9 cellular contexts compared by ENCODE assay signal in genomic region chr12:53324113-53324778, GRCh38. TPM values are rescaled to one million over a fixed set of nuclear protein-coding genes. Genes with fewer than 3 reads are reported as not detected.
A peak's percentile ranks its signal among the peaks of the same experiment; 100 is the strongest.
DNase-seq lines count a peak whose midpoint lies in the region; ATAC-seq and TF ChIP-seq lines count a peak whose summit lies in the region.
"Had no signal": no experiment of that assay in that cellular context is flagged by ENCODE, and none has a peak within 500 bp of the region (broad histone marks: within the 10 kb centered on the region; RNA-seq: fewer than 3 reads in every experiment).

No MANE protein-coding gene starts in this region.

- DNase-seq in colonic mucosa = peak; percentile 38
- DNase-seq in mucosa of descending colon = peak in 2 of 3 donors; percentile 44 to 52
- no peak for DNase-seq in NCI-H345 (lab: John Stamatoyannopoulos, UW)
- no peak for DNase-seq in sciatic nerve (ENCODE audit: low spot score)

- H3K4me1 ChIP-seq in HUES48 (ENCODE audit: control insufficient read depth, insufficient read depth, low read length) (peaks cover 15% of the 10 kb centered on the region; the same call in 1 of the 2 replicates), colonic mucosa (peaks cover 9% of the 10 kb centered on the region), mucosa of descending colon (ENCODE audit: low read depth) (peaks cover 21% of the 10 kb centered on the region), stomach smooth muscle (ENCODE audit: control insufficient read depth, insufficient read depth, low read length) (peaks cover 35% of the 10 kb centered on the region)

- H3K27me3 ChIP-seq in HUES48 (ENCODE audit: control insufficient read depth, insufficient read depth, low read length) (peaks cover 48% of the 10 kb centered on the region), colonic mucosa (peaks cover 11% of the 10 kb centered on the region), stomach smooth muscle (ENCODE audit: control insufficient read depth in 1 of 2, insufficient read depth in 2 of 2, low read length in 2 of 2) (no peaks in the 10 kb centered on the region)

- intact Hi-C loops in colonic mucosa (cut with DNase I) = no loop called here
- intact Hi-C loops in mucosa of descending colon (cut with DNase I, micrococcal nuclease) = no loop called here
- intact Hi-C loops in sciatic nerve (cut with DNase I) = no loop called here

- H3K36me3 ChIP-seq in HUES48 (ENCODE audit: control insufficient read depth, insufficient read depth, low read length) = peaks cover 2% of the 10 kb centered on the region; the same call in 1 of the 2 replicates
- H3K36me3 ChIP-seq in colonic mucosa = no peaks in the 10 kb centered on the region
- no peaks in the 10 kb centered on the region for H3K36me3 ChIP-seq in mucosa of descending colon (ENCODE audit: low read depth)
- no peaks in the 10 kb centered on the region for H3K36me3 ChIP-seq in stomach smooth muscle (ENCODE audit: control insufficient read depth in 2 of 2, insufficient read depth in 2 of 2, low read length in 2 of 2)

- H3K4me3 ChIP-seq in HUES48 (ENCODE audit: low read depth, low read length) (peak overlapping the region; percentile 63), colonic mucosa (peak overlapping the region; percentile 64), mucosa of descending colon (no peak overlapping the region), stomach smooth muscle (ENCODE audit: low read length in 2 of 2) (peak overlapping the region; percentile 54 to 78)

- H3K9me3 ChIP-seq in HUES48 (ENCODE audit: control insufficient read depth, insufficient read depth, low read length) = no peaks in the 10 kb centered on the region
- no peaks in the 10 kb centered on the region for H3K9me3 ChIP-seq in colonic mucosa
- H3K9me3 ChIP-seq in mucosa of descending colon = no peaks in the 10 kb centered on the region
- no peaks in the 10 kb centered on the region for H3K9me3 ChIP-seq in stomach smooth muscle (ENCODE audit: control insufficient read depth in 2 of 2, low read length in 2 of 2)

- TF ChIP-seq CTCF in colonic mucosa (IDR thresholded peaks at IDR 0.05) = no peak
- no peak for TF ChIP-seq CTCF in mucosa of descending colon (IDR thresholded peaks at IDR 0.05)

- H3K27ac ChIP-seq in HUES48 (ENCODE audit: low read depth, low read length) (peak overlapping the region; percentile 85), colonic mucosa (peak overlapping the region; percentile 89), stomach smooth muscle (ENCODE audit: low read length) (peak overlapping the region; percentile 95)

- no peak overlapping the region for H3K9ac ChIP-seq in HUES48 (ENCODE audit: low read depth, low read length)
- H3K9ac ChIP-seq in colonic mucosa (ENCODE audit: low read depth in 2 of 2, low read length in 2 of 2) = peak overlapping the region; percentile 65 to 68
- H3K9ac ChIP-seq in stomach smooth muscle (ENCODE audit: low read length in 2 of 2) = peak overlapping the region; percentile 76 to 92

- ATAC-seq in GM18909 (IDR thresholded peaks at IDR 0.05; ENCODE audit: poor library complexity, unreplicated experiment) (peak; percentile 34), mucosa of descending colon (peak; percentile 17), sciatic nerve (no peak)
- ATAC-seq in activated CD4-positive, CD25-positive, alpha-beta regulatory T cell treated with anti-CD3 and anti-CD28 coated beads, Interleukin-2, amount 50 U/mL, for 24 hours = peak; percentile 12 to 14

RNA-seq across cellular contexts. Expression of gene AAAS, which starts 2.8 kb away (rescaled TPM):
- total RNA-seq in colonic mucosa = 10 to 100 TPM; 36.4 to 61.4 TPM
- total RNA-seq in mucosa of descending colon = 10 to 100 TPM; 40.2 to 46.9 (median 46.3) TPM
- total RNA-seq in sciatic nerve = 41.1 TPM

RNA-seq across cellular contexts. Expression of gene SP7, which starts 11.9 kb away (rescaled TPM):
- total RNA-seq in colonic mucosa (not detected), mucosa of descending colon (not detected), sciatic nerve (0.31 TPM)
- total RNA-seq: dermis microvascular lymphatic vessel endothelial cell had no signal

RNA-seq across cellular contexts. Expression of gene MYG1, which starts 24.8 kb away (rescaled TPM):
- 10 to 100 TPM; 37.4 to 60.6 TPM for total RNA-seq in colonic mucosa
- 10 to 100 TPM; 35.4 to 54.9 (median 38.0) TPM for total RNA-seq in mucosa of descending colon
- 31.9 TPM for total RNA-seq in sciatic nerve

RNA-seq across cellular contexts. Expression of gene PFDN5, which starts 28.9 kb away (rescaled TPM):
- total RNA-seq in colonic mucosa (100 to 1,000 TPM; 247 to 305 TPM), mucosa of descending colon (100 to 1,000 TPM; 262 to 390 (median 268) TPM), sciatic nerve (490 TPM)

RNA-seq across cellular contexts. Expression of gene SP1, which starts 55.7 kb away (rescaled TPM):
- total RNA-seq in colonic mucosa (10 to 100 TPM; 83.6 to 96.8 TPM), mucosa of descending colon (100 to 1,000 TPM in 2 of 3 donors, 10 to 100 TPM in 1; 96.1 to 111 (median 105) TPM), sciatic nerve (101 TPM)

Comparison
In these comparisons a context has a peak if more than half of its experiments do, and no peak if none do; other contexts are left out.
1. DNase-seq: peak in colonic mucosa (single experiment) and mucosa of descending colon (2 of 3); none in NCI-H345 (single experiment) and sciatic nerve (single experiment).
2. Peak in every context shown above with its lines, with median percentiles within 50 percentile points of each other: H3K27ac ChIP-seq.